In genomic region chr11:113267536-113267935, GRCh38 we compare ENCODE assay signal across 18 cellular contexts. TPM values are rescaled to one million over a fixed set of nuclear protein-coding genes. Genes with fewer than 3 reads are reported as not detected.
DNase-seq lines count a peak whose midpoint lies in the region; ATAC-seq and TF ChIP-seq lines count a peak whose summit lies in the region.
"Had no signal": no experiment of that assay in that cellular context is flagged by ENCODE, and none has a peak within 500 bp of the region (broad histone marks: within the 10 kb centered on the region; RNA-seq: fewer than 3 reads in every experiment).

No MANE protein-coding gene starts in this region.

- H3K9me3 Mint-ChIP-seq in brain, result no peaks in the 10 kb centered on the region
- H3K9me3 Mint-ChIP-seq in activated T-helper 17 cell treated with anti-CD3 and anti-CD28 coated beads, Interleukin-2, amount 50 U/mL, for 72 hours, result no peaks in the 10 kb centered on the region
- H3K9me3 Mint-ChIP-seq: CD4-positive, alpha-beta memory T cell; HFFc6 had no signal

- no peak for TF ChIP-seq CTCF in brain (conservative IDR thresholded peaks at IDR 0.05)
- TF ChIP-seq CTCF in right lobe of liver (IDR thresholded peaks at IDR 0.05), result no peak
- no peak for TF ChIP-seq CTCF in left ventricle myocardium inferior (IDR thresholded peaks at IDR 0.05; ENCODE audit: borderline replicate concordance)

- peaks cover 57% of the 10 kb centered on the region for H3K36me3 Mint-ChIP-seq in brain
- no peaks in the 10 kb centered on the region for H3K36me3 Mint-ChIP-seq in activated T-helper 17 cell treated with anti-CD3 and anti-CD28 coated beads, Interleukin-2, amount 50 U/mL, for 72 hours (ENCODE audit: low read depth)
- H3K36me3 Mint-ChIP-seq: CD4-positive, alpha-beta memory T cell had no signal

- H3K27ac Mint-ChIP-seq in brain, result peak overlapping the region in 4 of 5 experiments; percentile 1 to 51 (median 35)
- no peak overlapping the region for H3K27ac Mint-ChIP-seq in activated T-helper 17 cell treated with anti-CD3 and anti-CD28 coated beads, Interleukin-2, amount 50 U/mL, for 72 hours
- H3K27ac Mint-ChIP-seq: B cell, HFFc6 had no signal

- H4K20me1 ChIP-seq in Karpas-422 (ENCODE audit: insufficient read depth, low read depth, low read length), result no peaks in the 10 kb centered on the region

- no peaks in the 10 kb centered on the region for H3K27me3 ChIP-seq in Karpas-422 (ENCODE audit: low read length)
- no peaks in the 10 kb centered on the region for H3K27me3 ChIP-seq in right lobe of liver
- H3K27me3 ChIP-seq in left ventricle myocardium inferior (ENCODE audit: low read depth), result no peaks in the 10 kb centered on the region

- TF ChIP-seq POLR2A in right lobe of liver (IDR thresholded peaks at IDR 0.05), result no peak

- H3K4me1 Mint-ChIP-seq in brain, result peaks cover 27% of the 10 kb centered on the region
- no peaks in the 10 kb centered on the region for H3K4me1 Mint-ChIP-seq in activated T-helper 17 cell treated with anti-CD3 and anti-CD28 coated beads, Interleukin-2, amount 50 U/mL, for 72 hours

- no peaks in the 10 kb centered on the region for H3K27me3 Mint-ChIP-seq in brain
- peaks cover 6% of the 10 kb centered on the region for H3K27me3 Mint-ChIP-seq in activated T-helper 17 cell treated with anti-CD3 and anti-CD28 coated beads, Interleukin-2, amount 50 U/mL, for 72 hours

- intact Hi-C loops in right lobe of liver (cut with DNase I) (no loop called here), left ventricle myocardium inferior (cut with micrococcal nuclease) (no loop called here)

- 0 out of 2 replicates have a peak overlapping the region, but pooled peaks have one; percentile 22 for H3K27ac ChIP-seq in Karpas-422 (ENCODE audit: low read length)
- no peak overlapping the region for H3K27ac ChIP-seq in right lobe of liver
- H3K27ac ChIP-seq in left ventricle myocardium inferior (replicated peaks), result no peak overlapping the region
- H3K27ac ChIP-seq: PC-9 had no signal

- peak overlapping the region; percentile 37; the same call in 1 of the 2 replicates for H3K9ac ChIP-seq in Karpas-422 (ENCODE audit: low read length)

- H3K79me2 ChIP-seq in Karpas-422 (ENCODE audit: low read length), result no peaks in the 10 kb centered on the region

- H3K4me3 Mint-ChIP-seq in brain, result no peak overlapping the region
- H3K4me3 Mint-ChIP-seq in activated T-helper 17 cell treated with anti-CD3 and anti-CD28 coated beads, Interleukin-2, amount 50 U/mL, for 72 hours, result no peak overlapping the region
- H3K4me3 Mint-ChIP-seq: B cell; CD4-positive, alpha-beta memory T cell; HFFc6 had no signal

- DNase-seq in Karpas-422 (no peak), medulla oblongata (ENCODE audit: extremely low spot score) (peak; percentile 81), retina (peak; percentile 45), right lobe of liver (no peak), left ventricle myocardium inferior (no peak)
- DNase-seq: ACHN; CD4-positive, alpha-beta memory T cell; HFFc6; KBM-7; NCI-H1048; NCI-H146; NCI-H2081 treated with DMSO at 0.1 percent for 48 hours; NCI-H226; NCI-H774; PC-9 had no signal

- no peak for ATAC-seq in activated T-helper 17 cell treated with anti-CD3 and anti-CD28 coated beads, Interleukin-2, amount 50 U/mL, for 72 hours (replicated peaks)
- no peak for ATAC-seq in right lobe of liver

- H3K9me3 ChIP-seq in Karpas-422 (ENCODE audit: low read length) (no peaks in the 10 kb centered on the region), right lobe of liver (no peaks in the 10 kb centered on the region), left ventricle myocardium inferior (replicated peaks) (no peaks in the 10 kb centered on the region)

- WGBS in right lobe of liver (ENCODE audit: insufficient coverage, low coverage, low lambda C conversion rate, missing lambda C conversion rate), result 82% methylated on average over 2 of the region's 7 CpGs

- H3K4me3 ChIP-seq in Karpas-422 (ENCODE audit: low read length) (no peak overlapping the region), right lobe of liver (no peak overlapping the region), left ventricle myocardium inferior (no peak overlapping the region)
- H3K4me3 ChIP-seq: PC-9 had no signal

- H2AFZ ChIP-seq in Karpas-422 (ENCODE audit: low read length), result no peak overlapping the region
- H2AFZ ChIP-seq: PC-9 had no signal

- H3K36me3 ChIP-seq in Karpas-422 (ENCODE audit: insufficient read depth, low read length) (no peaks in the 10 kb centered on the region), right lobe of liver (no peaks in the 10 kb centered on the region), left ventricle myocardium inferior (no peaks in the 10 kb centered on the region)

- no peaks in the 10 kb centered on the region for H3K9me2 ChIP-seq in Karpas-422 (replicated peaks; ENCODE audit: insufficient read depth, low read length)

- no peak overlapping the region for H3K4me2 ChIP-seq in Karpas-422 (ENCODE audit: low read depth, low read length, poor library complexity, severe bottlenecking)
- H3K4me2 ChIP-seq: PC-9 had no signal

- H3K4me1 ChIP-seq in Karpas-422 (ENCODE audit: low read length) (peaks cover 54% of the 10 kb centered on the region), right lobe of liver (no peaks in the 10 kb centered on the region), left ventricle myocardium inferior (peaks cover 31% of the 10 kb centered on the region)

RNA-seq across cellular contexts. Expression of gene TTC12, which starts 46.8 kb away (rescaled TPM):
- total RNA-seq in Karpas-422 (2014; rRNA removed; shearing (Covaris generic); ENCODE audit: low replicate concordance), result 7.2 and 8.6 TPM in 2 replicates
- 4.9 TPM for polyA plus RNA-seq in brain (ENCODE audit: insufficient read depth, low read depth, low replicate concordance)
- 1 to 10 TPM; 8.5 to 9.8 TPM for total RNA-seq in activated T-helper 17 cell treated with anti-CD3 and anti-CD28 coated beads, Interleukin-2, amount 50 U/mL, for 72 hours
- total RNA-seq in right lobe of liver, result 1 to 10 TPM; 5.1 to 8.9 (median 7.2) TPM
- total RNA-seq in left ventricle myocardium inferior, result 5.5 TPM

Comparison
In these comparisons a context has a peak if more than half of its experiments do, and no peak if none do; other contexts are left out.
1. DNase-seq: peak in medulla oblongata (single experiment) and retina (single experiment); none in Karpas-422 (single experiment), right lobe of liver (0 of 3) and left ventricle myocardium inferior (single experiment).